Comparison of ENCODE assay signal across 18 cellular contexts in the genomic region with DNA sequence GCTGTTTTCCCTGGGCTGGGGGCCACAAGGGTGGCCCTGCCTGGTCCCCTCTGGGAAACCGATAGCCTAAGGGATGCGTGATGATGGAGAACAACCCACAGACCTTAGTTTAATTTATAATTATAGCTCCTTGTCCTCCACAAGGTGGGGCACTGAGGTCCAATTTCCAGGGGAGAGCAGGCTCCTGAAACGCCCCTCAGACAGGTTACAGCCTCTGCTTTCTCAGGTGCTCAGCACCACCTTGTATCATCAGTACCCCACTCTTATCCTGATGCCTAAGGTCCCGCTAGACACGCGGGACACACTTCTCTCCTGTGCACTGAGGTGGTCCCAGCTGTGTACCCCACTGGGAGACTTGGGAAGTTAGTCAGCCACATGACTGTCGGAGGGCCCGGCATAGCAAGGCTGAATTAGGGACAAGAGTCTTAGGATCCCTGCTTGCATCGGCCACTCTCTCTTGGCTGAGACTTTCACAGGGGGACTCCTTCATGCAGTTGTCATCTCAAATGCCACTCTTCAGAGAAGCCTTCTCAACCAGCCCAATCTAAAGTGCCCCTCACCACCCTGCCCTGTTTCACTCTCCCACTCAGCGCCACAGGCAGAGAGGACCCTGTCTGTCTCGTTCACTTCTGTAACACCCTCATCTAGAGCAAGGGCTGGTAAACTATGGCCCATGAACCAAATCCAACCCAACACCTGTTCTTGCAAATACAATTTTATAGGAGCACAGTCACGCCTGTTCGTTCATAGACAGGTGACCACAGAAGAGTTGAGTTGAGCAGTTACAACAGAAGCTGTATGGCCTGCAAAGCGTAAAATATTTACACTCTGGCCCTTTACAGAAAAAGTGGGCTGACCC. TPM values are rescaled to one million over a fixed set of nuclear protein-coding genes. Genes with fewer than 3 reads are reported as not detected.
"Had no signal": no experiment of that assay in that cellular context is flagged by ENCODE, and none has a peak within 500 bp of the region (broad histone marks: within the 10 kb centered on the region; RNA-seq: fewer than 3 reads in every experiment).

No MANE protein-coding gene starts in this region.

- H3K9me3 ChIP-seq: colonic mucosa, gastrocnemius medialis, heart left ventricle, pancreas, thyroid gland had no signal

- H3K4me1 Mint-ChIP-seq: stimulated activated memory B cell treated with anti-CD40 and anti-IgM and Interleukin-4, amounts not matched to agents 10 μg/mL and 1 μg/mL and 100 μg/mL, for 72 hours; WTC11 had no signal

- H3K9me3 Mint-ChIP-seq: activated T-helper 2 cell treated with anti-CD3 and anti-CD28 coated beads, Interferon-gamma antibody, Interleukin-2, Interleukin-4, amounts not matched to agents 10 μg/mL and 5 μg/mL and 100 μg/mL, durations not matched to agents 14 hours and 24 hours and 36 hours; mesothelial cell of epicardium; stimulated activated memory B cell treated with anti-CD40 and anti-IgM and Interleukin-4, amounts not matched to agents 10 μg/mL and 1 μg/mL and 100 μg/mL, for 72 hours; T-helper 1 cell treated with Interleukin-12 subunit alpha and Interleukin-12 subunit beta and Interleukin-4 antibody, amounts not matched to agents 30 μg/mL and 1 μg/mL, for 36 hours; WTC11 had no signal

- ATAC-seq: gastrocnemius medialis; heart left ventricle; stimulated activated memory B cell treated with anti-CD40 and anti-IgM and Interleukin-4, amounts not matched to agents 10 μg/mL and 1 μg/mL and 100 μg/mL, for 72 hours; WTC11 had no signal

- H3K4me1 ChIP-seq: colonic mucosa, gastrocnemius medialis, heart left ventricle, pancreas, thyroid gland had no signal

- H3K27me3 Mint-ChIP-seq: stimulated activated memory B cell treated with anti-CD40 and anti-IgM and Interleukin-4, amounts not matched to agents 10 μg/mL and 1 μg/mL and 100 μg/mL, for 72 hours had no signal

- H3K4me3 Mint-ChIP-seq: mesothelial cell of epicardium; stimulated activated memory B cell treated with anti-CD40 and anti-IgM and Interleukin-4, amounts not matched to agents 10 μg/mL and 1 μg/mL and 100 μg/mL, for 72 hours; T-helper 1 cell treated with Interleukin-12 subunit alpha and Interleukin-12 subunit beta and Interleukin-4 antibody, amounts not matched to agents 30 μg/mL and 1 μg/mL, for 36 hours; WTC11 had no signal

- H3K27ac ChIP-seq: colonic mucosa, gastrocnemius medialis, heart left ventricle, pancreas, thyroid gland had no signal

- H3K4me3 ChIP-seq: colonic mucosa, gastrocnemius medialis, heart left ventricle, pancreas, thyroid gland had no signal

- DNase-seq: activated CD4-positive, alpha-beta T cell treated with anti-CD3 and anti-CD28 coated beads for 4 hours; activated naive CD4-positive, alpha-beta T cell treated with anti-CD3 and anti-CD28 coated beads, Interleukin-2, amount 50 U/mL, for 16 hours; colonic mucosa; effector CD8-positive, alpha-beta T cell; gastrocnemius medialis; heart left ventricle; pancreas; stimulated activated CD4-positive, alpha-beta T cell treated with anti-CD3 and anti-CD28 coated beads, Interleukin-12 subunit alpha, Interleukin-12 subunit beta, amount 100 ng/mL, for 4 hours; stimulated activated CD4-positive, alpha-beta T cell treated with anti-CD3 and anti-CD28 coated beads, Interleukin-2, amount 100 ng/mL, for 24 hours; thyroid gland had no signal

- H3K27me3 ChIP-seq: colonic mucosa, gastrocnemius medialis, heart left ventricle, pancreas, thyroid gland had no signal

- H3K27ac Mint-ChIP-seq: activated T-helper 2 cell treated with anti-CD3 and anti-CD28 coated beads, Interferon-gamma antibody, Interleukin-2, Interleukin-4, amounts not matched to agents 10 μg/mL and 5 μg/mL and 100 μg/mL, durations not matched to agents 14 hours and 24 hours and 36 hours; stimulated activated memory B cell treated with anti-CD40 and anti-IgM and Interleukin-4, amounts not matched to agents 10 μg/mL and 1 μg/mL and 100 μg/mL, for 72 hours; T-helper 1 cell treated with Interleukin-12 subunit alpha and Interleukin-12 subunit beta and Interleukin-4 antibody, amounts not matched to agents 30 μg/mL and 1 μg/mL, for 36 hours; WTC11 had no signal

RNA-seq across cellular contexts. Expression of gene SERPIND1, which starts 20.4 kb away (rescaled TPM):
- total RNA-seq: activated T-helper 2 cell treated with anti-CD3 and anti-CD28 coated beads, Interferon-gamma antibody, Interleukin-2, Interleukin-4, amounts not matched to agents 10 μg/mL and 5 μg/mL and 100 μg/mL, durations not matched to agents 14 hours and 24 hours and 36 hours; epithelial cell of proximal tubule; lower leg skin; mesothelial cell of epicardium; renal cortical epithelial cell had no signal
